ENCODE assay signal across 15 cellular contexts in the genomic region with DNA sequence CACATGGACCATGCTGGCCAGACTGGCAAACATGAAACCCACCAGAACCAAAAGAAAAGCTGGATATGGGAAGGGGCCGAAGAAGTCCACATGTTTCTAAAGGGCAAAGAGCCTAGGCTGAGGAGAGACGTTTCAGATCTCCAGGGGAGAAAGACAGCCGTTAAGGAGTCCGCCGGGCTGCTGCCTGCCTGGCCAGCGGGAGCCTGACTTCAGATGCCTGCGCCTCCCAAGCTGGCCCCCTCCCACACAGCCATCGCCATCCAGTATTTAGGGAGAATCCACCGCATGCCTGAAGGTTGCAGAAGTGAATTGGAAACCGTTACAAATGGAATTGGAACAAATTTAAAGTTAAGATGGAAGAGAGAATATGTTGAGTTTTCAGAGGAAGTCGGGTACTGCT. TPM values are rescaled to one million over a fixed set of nuclear protein-coding genes. Genes with fewer than 3 reads are reported as not detected.
DNase-seq lines count a peak whose midpoint lies in the region; ATAC-seq and TF ChIP-seq lines count a peak whose summit lies in the region.
"Had no signal": no experiment of that assay in that cellular context is flagged by ENCODE, and none has a peak within 500 bp of the region (broad histone marks: within the 10 kb centered on the region; RNA-seq: fewer than 3 reads in every experiment).

No MANE protein-coding gene starts in this region.

- H3K27ac ChIP-seq in mesendoderm (ENCODE audit: low read depth, low read length) (no peak overlapping the region), aorta (ENCODE audit: low read depth in 1 of 2, low read length in 2 of 2) (no peak overlapping the region), prostate gland (no peak overlapping the region)

- H3K18ac ChIP-seq in mesendoderm (ENCODE audit: low read length), result no peak overlapping the region

- peaks cover 29% of the 10 kb centered on the region for H3K36me3 Mint-ChIP-seq in stimulated activated naive CD8-positive, alpha-beta T cell treated with anti-CD3 and anti-CD28 coated beads, Interleukin-15, Interleukin-2, amounts not matched to agents 100 ng/mL and 50 ng/mL, for 24 hours (ENCODE audit: low read depth)
- peaks cover 13% of the 10 kb centered on the region for H3K36me3 Mint-ChIP-seq in T-helper 2 cell treated with Interferon-gamma antibody and Interleukin-4, amounts not matched to agents 5 μg/mL and 100 μg/mL, for 36 hours (ENCODE audit: low read depth)

- peak overlapping the region; percentile 88 for H3K4me3 Mint-ChIP-seq in stimulated activated naive CD8-positive, alpha-beta T cell treated with anti-CD3 and anti-CD28 coated beads, Interleukin-15, Interleukin-2, amounts not matched to agents 100 ng/mL and 50 ng/mL, for 24 hours
- H3K4me3 Mint-ChIP-seq in T-helper 2 cell treated with Interferon-gamma antibody and Interleukin-4, amounts not matched to agents 5 μg/mL and 100 μg/mL, for 36 hours, result no peak overlapping the region

- intact Hi-C loops in aorta (cut with DNase I), result loop anchor here (5.0 to 10.0 kb wide), 3 partner anchors 65 to 240 kb away; no protein-coding TSS in a partner anchor
- intact Hi-C loops in prostate gland (cut with DNase I), result loop anchor here (10.0 kb wide), 2 partner anchors 207 to 363 kb away; no protein-coding TSS in a partner anchor

- H3K27me3 ChIP-seq in mesendoderm (ENCODE audit: insufficient read depth, low read length, poor library complexity) (no peaks in the 10 kb centered on the region), aorta (ENCODE audit: control insufficient read depth in 1 of 2, insufficient read depth in 2 of 2, low read length in 1 of 2) (no peaks in the 10 kb centered on the region), prostate gland (replicated peaks; ENCODE audit: insufficient read depth) (no peaks in the 10 kb centered on the region)

- no peak overlapping the region for H2BK5ac ChIP-seq in mesendoderm (ENCODE audit: low read length)

- H3K4me3 ChIP-seq in astrocyte of the cerebellum (ENCODE audit: low read depth, low read length) (peak overlapping the region; percentile 65), mesendoderm (ENCODE audit: low read length) (no peak overlapping the region), aorta (ENCODE audit: low read length in 2 of 2) (peak overlapping the region; percentile 43 to 99), prostate gland (no peak overlapping the region)

- H2BK15ac ChIP-seq in mesendoderm (replicated peaks; ENCODE audit: low read depth), result no peak overlapping the region

- no peak overlapping the region for H2BK120ac ChIP-seq in mesendoderm (ENCODE audit: low read depth, low read length)

- H3K79me2 ChIP-seq in mesendoderm (ENCODE audit: control insufficient read depth, insufficient read depth, low read length), result peaks cover 32% of the 10 kb centered on the region

- no peak overlapping the region for H3K4ac ChIP-seq in mesendoderm (ENCODE audit: low read depth, low read length)

- H3K4me1 ChIP-seq in mesendoderm (ENCODE audit: control insufficient read depth, low read depth, low read length) (no peaks in the 10 kb centered on the region), aorta (ENCODE audit: control insufficient read depth in 1 of 2, insufficient read depth in 2 of 2, low read length in 2 of 2) (no peaks in the 10 kb centered on the region), prostate gland (replicated peaks) (no peaks in the 10 kb centered on the region)

- H3K9ac ChIP-seq in mesendoderm (ENCODE audit: low read length), result peak overlapping the region; percentile 38

- no peak overlapping the region for H4K5ac ChIP-seq in mesendoderm (ENCODE audit: low read length)

- H3K4me1 Mint-ChIP-seq in stimulated activated naive CD8-positive, alpha-beta T cell treated with anti-CD3 and anti-CD28 coated beads, Interleukin-15, Interleukin-2, amounts not matched to agents 100 ng/mL and 50 ng/mL, for 24 hours (ENCODE audit: low read depth), result peaks cover 41% of the 10 kb centered on the region
- peaks cover 23% of the 10 kb centered on the region for H3K4me1 Mint-ChIP-seq in T-helper 2 cell treated with Interferon-gamma antibody and Interleukin-4, amounts not matched to agents 5 μg/mL and 100 μg/mL, for 36 hours (ENCODE audit: low read depth)

- no peak overlapping the region for H4K8ac ChIP-seq in mesendoderm (ENCODE audit: low read depth, low read length)

- H3K9me3 ChIP-seq in aorta (ENCODE audit: control insufficient read depth, low read length) (no peaks in the 10 kb centered on the region), prostate gland (no peaks in the 10 kb centered on the region)

- peak overlapping the region; percentile 49 for H3K27ac Mint-ChIP-seq in stimulated activated naive CD8-positive, alpha-beta T cell treated with anti-CD3 and anti-CD28 coated beads, Interleukin-15, Interleukin-2, amounts not matched to agents 100 ng/mL and 50 ng/mL, for 24 hours
- H3K27ac Mint-ChIP-seq in T-helper 2 cell treated with Interferon-gamma antibody and Interleukin-4, amounts not matched to agents 5 μg/mL and 100 μg/mL, for 36 hours, result no peak overlapping the region

- TF ChIP-seq POLR2A in prostate gland (IDR thresholded peaks at IDR 0.05), result no peak

- WGBS in mesendoderm (ENCODE audit: extremely low coverage, insufficient coverage, low lambda C conversion rate), result no CpG with 5 or more reads among the region's 11 CpGs
- 16 to 17% methylated on average over 11 of the region's 11 CpGs for WGBS in aorta, 2 donors
- 69% methylated on average over 11 of the region's 11 CpGs for WGBS in prostate gland

- no peak overlapping the region for H3K4me2 ChIP-seq in mesendoderm (ENCODE audit: low read length)

- no peak for ATAC-seq in stimulated activated naive CD8-positive, alpha-beta T cell treated with anti-CD3 and anti-CD28 coated beads, Interleukin-15, Interleukin-2, amounts not matched to agents 100 U/mL and 50 U/mL, for 24 hours
- ATAC-seq in aorta (ENCODE audit: low FRiP score), result no peak

- no peak overlapping the region for H3K23ac ChIP-seq in mesendoderm (ENCODE audit: low read length)

- H3K36me3 ChIP-seq in mesendoderm (ENCODE audit: control insufficient read depth, insufficient read depth, low read length) (no peaks in the 10 kb centered on the region), aorta (ENCODE audit: control insufficient read depth in 1 of 2, insufficient read depth in 2 of 2, low read length in 1 of 2) (no peaks in the 10 kb centered on the region), prostate gland (no peaks in the 10 kb centered on the region)

- in situ Hi-C loops in astrocyte of the cerebellum (cut with HindIII; ENCODE audit: low sequenced_read_pairs), result no loop called here

- H3K79me1 ChIP-seq in mesendoderm (ENCODE audit: low read length), result peaks cover 4% of the 10 kb centered on the region

- no peaks in the 10 kb centered on the region for H3K9me3 Mint-ChIP-seq in stimulated activated naive CD8-positive, alpha-beta T cell treated with anti-CD3 and anti-CD28 coated beads, Interleukin-15, Interleukin-2, amounts not matched to agents 100 ng/mL and 50 ng/mL, for 24 hours
- H3K9me3 Mint-ChIP-seq in T-helper 2 cell treated with Interferon-gamma antibody and Interleukin-4, amounts not matched to agents 5 μg/mL and 100 μg/mL, for 36 hours, result no peaks in the 10 kb centered on the region

- H3K56ac ChIP-seq in mesendoderm (ENCODE audit: low read length), result no peak overlapping the region

- TF ChIP-seq CTCF in astrocyte of the cerebellum (IDR thresholded peaks at IDR 0.05; ENCODE audit: low read depth, low read length, missing control alignments) (no peak), prostate gland (IDR thresholded peaks at IDR 0.05) (no peak)

- peaks cover 3% of the 10 kb centered on the region for H3K27me3 Mint-ChIP-seq in stimulated activated naive CD8-positive, alpha-beta T cell treated with anti-CD3 and anti-CD28 coated beads, Interleukin-15, Interleukin-2, amounts not matched to agents 100 ng/mL and 50 ng/mL, for 24 hours
- no peaks in the 10 kb centered on the region for H3K27me3 Mint-ChIP-seq in T-helper 2 cell treated with Interferon-gamma antibody and Interleukin-4, amounts not matched to agents 5 μg/mL and 100 μg/mL, for 36 hours (ENCODE audit: low read depth)

- DNase-seq in stimulated activated naive CD8-positive, alpha-beta T cell treated with anti-CD3 and anti-CD28 coated beads, Interleukin-15, Interleukin-2, amounts not matched to agents 100 U/mL and 50 U/mL, for 24 hours, result no peak
- DNase-seq in astrocyte of the cerebellum (ENCODE audit: low read depth) (no peak), mesendoderm (peak; percentile 10), aorta (no peak), NCI-H2196 treated with DMSO at 0.1 percent for 48 hours (lab: John Stamatoyannopoulos, UW; ENCODE audit: unreplicated experiment) (no peak), prostate gland (ENCODE audit: low spot score) (no peak)
- DNase-seq in T-helper 2 cell treated with Interferon-gamma antibody and Interleukin-4, amounts not matched to agents 5 μg/mL and 100 μg/mL, for 36 hours (ENCODE audit: low spot score), result no peak
- DNase-seq: activated CD4-positive, CD25-positive, alpha-beta regulatory T cell treated with anti-CD3 and anti-CD28 coated beads, Interleukin-2, amount 50 U/mL, for 72 hours; activated effector memory CD4-positive, alpha-beta T cell treated with anti-CD3 and anti-CD28 coated beads, Interleukin-2, amount 50 U/mL, for 16 hours; cerebellar nuclear complex; EL; kidney glomerular epithelial cell; NCI-H2029 treated with DMSO at 0.1 percent for 48 hours; stimulated activated CD8-positive, alpha-beta memory T cell treated with anti-CD3 and anti-CD28 coated beads, Interleukin-4, amount 100 ng/mL, for 48 hours had no signal

- no peak overlapping the region for H2AK5ac ChIP-seq in mesendoderm (ENCODE audit: low read length)

RNA-seq across cellular contexts. Expression of a gene that starts 2.9 kb away (rescaled TPM):
- 19.6 TPM for polyA plus RNA-seq in mesendoderm (2013, experiment 1 of 2)
- 20.0 TPM for polyA plus RNA-seq in mesendoderm (2013, experiment 2 of 2)
- total RNA-seq in aorta (10 to 100 TPM; 42.1 to 81.2 TPM), prostate gland (10 to 100 TPM; 23.2 to 76.9 TPM)
- 10 to 100 TPM in 1 of 2 donors, 1 to 10 TPM in 1; 8.9 to 13.0 TPM for polyA plus RNA-seq in aorta

Comparison
In these comparisons a context has a peak if more than half of its experiments do, and no peak if none do; other contexts are left out.
1. H3K4me3 ChIP-seq: peak in astrocyte of the cerebellum (single experiment) and aorta (2 of 2); none in mesendoderm (single experiment) and prostate gland (0 of 2).